In genomic region chr14:105087963-105088811, GRCh38 we compare ENCODE assay signal across 8 cellular contexts. TPM values are rescaled to one million over a fixed set of nuclear protein-coding genes. Genes with fewer than 3 reads are reported as not detected.
DNase-seq lines count a peak whose midpoint lies in the region; TF ChIP-seq lines count a peak whose summit lies in the region.

No MANE protein-coding gene starts in this region.

- H3K36me3 ChIP-seq in A673 (ENCODE audit: insufficient read depth, low read length, poor library complexity, severe bottlenecking) (no peaks in the 10 kb centered on the region), HEK293 (ENCODE audit: control insufficient read depth in 2 of 2, insufficient read depth in 1 of 2, low read length in 2 of 2) (no peaks in the 10 kb centered on the region), adrenal gland (replicated peaks in 1 of 2) (no peaks in the 10 kb centered on the region), iPS-15b (ENCODE audit: control insufficient read depth, insufficient read depth, low read length) (no peaks in the 10 kb centered on the region), stomach smooth muscle (ENCODE audit: control insufficient read depth in 2 of 2, insufficient read depth in 2 of 2, low read length in 2 of 2) (no peaks in the 10 kb centered on the region)

- WGBS in adrenal gland, 4 donors: 10 to 43% (median 23%) methylated on average over 9 to 44 of the region's 44 CpGs

- H3K9me3 ChIP-seq in A673 (ENCODE audit: low read depth, low read length, poor library complexity, severe bottlenecking) (no peaks in the 10 kb centered on the region), HEK293 (ENCODE audit: control insufficient read depth, insufficient read depth, low read depth, low read length) (no peaks in the 10 kb centered on the region), adrenal gland (replicated peaks in 1 of 3) (no peaks in the 10 kb centered on the region), iPS-15b (ENCODE audit: control insufficient read depth, insufficient read depth, low read length) (no peaks in the 10 kb centered on the region), stomach smooth muscle (ENCODE audit: control insufficient read depth in 2 of 2, low read length in 2 of 2) (no peaks in the 10 kb centered on the region)

- CTCF ChIA-PET in A673 (lab: Charles Lee) (interaction anchor here (0.6 to 0.7 kb wide), 3 partner anchors 12 to 393 kb away, joined by 3 to 6 read pairs (median 6); no protein-coding TSS in a partner anchor), HEK293 (lab: Yijun Ruan, JAX) (interaction anchor here (0.6 to 2.9 kb wide), 7 partner anchors 20 to 212 kb away, joined by 3 to 8 read pairs (median 5); no protein-coding TSS in a partner anchor)

- TF ChIP-seq POLR2A in adrenal gland (IDR thresholded peaks at IDR 0.05): no peak

- no peaks in the 10 kb centered on the region for H3K27me3 ChIP-seq in A673 (replicated peaks; ENCODE audit: insufficient read depth, low read depth, low read length, poor library complexity)
- H3K27me3 ChIP-seq in adrenal gland: peaks cover 13% of the 10 kb centered on the region
- H3K27me3 ChIP-seq in iPS-15b (ENCODE audit: control insufficient read depth, insufficient read depth, low read length): peaks cover 17% of the 10 kb centered on the region
- H3K27me3 ChIP-seq in stomach smooth muscle (ENCODE audit: control insufficient read depth in 1 of 2, insufficient read depth in 2 of 2, low read length in 2 of 2): no peaks in the 10 kb centered on the region

- H3K4me1 ChIP-seq in A673 (ENCODE audit: insufficient read depth, low read length, poor library complexity, severe bottlenecking): peaks cover 10% of the 10 kb centered on the region
- peaks cover 5% of the 10 kb centered on the region; the same call in 1 of the 2 replicates for H3K4me1 ChIP-seq in HEK293 (ENCODE audit: control insufficient read depth, insufficient read depth, low read length)
- peaks cover 10 to 25% of the 10 kb centered on the region in 2 donors for H3K4me1 ChIP-seq in adrenal gland (replicated peaks in 1 of 2)
- H3K4me1 ChIP-seq in iPS-15b (ENCODE audit: control insufficient read depth, insufficient read depth, low read length): no peaks in the 10 kb centered on the region
- peaks cover 57% of the 10 kb centered on the region for H3K4me1 ChIP-seq in stomach smooth muscle (ENCODE audit: control insufficient read depth, insufficient read depth, low read length)

- H3K27ac ChIP-seq in A673 (ENCODE audit: low read depth, low read length, poor library complexity, severe bottlenecking) (no peak overlapping the region), HEK293 (ENCODE audit: extremely low read depth, low read depth, low read length) (no peak overlapping the region), adrenal gland (peak overlapping the region in 1 of 5 donors; percentile 76), stomach smooth muscle (ENCODE audit: low read length) (peak overlapping the region; percentile 24)

- no peak for DNase-seq in A673 (ENCODE audit: low spot score)
- peak in 4 of 7 donors; percentile 29 to 67 (median 46) for DNase-seq in adrenal gland
- DNase-seq in mucosa of gallbladder (ENCODE audit: low spot score): no peak
- no peak for DNase-seq in NCI-H748 (lab: John Stamatoyannopoulos, UW; ENCODE audit: unreplicated experiment)
- no peak for DNase-seq in COLO668 (lab: John Stamatoyannopoulos, UW; ENCODE audit: unreplicated experiment)

- H3K4me3 ChIP-seq in A673 (ENCODE audit: low read depth, low read length, poor library complexity, severe bottlenecking) (peak overlapping the region; percentile 51), HEK293 (ENCODE audit: low read depth, low read length) (no peak overlapping the region), adrenal gland (peak overlapping the region in 1 of 4 donors; percentile 53), iPS-15b (ENCODE audit: low read depth, low read length) (peak overlapping the region; percentile 62), stomach smooth muscle (ENCODE audit: low read length in 2 of 2) (peak overlapping the region; percentile 67 to 78)

- POLR2A ChIA-PET in A673 (lab: Charles Lee; ENCODE audit: low non-redundant PET): no interaction called here
- POLR2A ChIA-PET in HEK293 (lab: Yijun Ruan, JAX): no interaction called here

- intact Hi-C loops in A673 (cut with micrococcal nuclease; ENCODE audit: unreplicated experiment): no loop called here
- intact Hi-C loops in adrenal gland (cut with DNase I): no loop called here

- no peak overlapping the region for H3K9ac ChIP-seq in iPS-15b (ENCODE audit: low read depth, low read length)
- H3K9ac ChIP-seq in stomach smooth muscle (ENCODE audit: low read length in 2 of 2): peak overlapping the region in 1 of 2 donors; percentile 22

- BruUV-seq in A673 (replicated peaks; lab: Mats Ljungman, UMichigan): no TSS peak

- no peak for TF ChIP-seq CTCF in A673 (conservative IDR thresholded peaks at IDR 0.05; ENCODE audit: low read depth, low read length)
- no peak for TF ChIP-seq CTCF in HEK293 (tag by site-specific recombination; IDR thresholded peaks at IDR 0.05)
- no peak for TF ChIP-seq CTCF in adrenal gland (IDR thresholded peaks at IDR 0.05)

TF ChIP-seq in HEK293, 187 proteins besides CTCF, POLR2A, EP300 and RAD21 (continues in another document):
- no peak for TF ChIP-seq ELK4 (IDR thresholded peaks at IDR 0.05; ENCODE audit: borderline replicate concordance, low read depth, low read length)
- TF ChIP-seq ZSCAN4 (tag by site-specific recombination; IDR thresholded peaks at IDR 0.05): no peak
- TF ChIP-seq ZNF473 (tag by site-specific recombination; IDR thresholded peaks at IDR 0.05): no peak
- no peak for TF ChIP-seq ZNF184 (tag by site-specific recombination; IDR thresholded peaks at IDR 0.05)
- TF ChIP-seq GLI2 (tag by site-specific recombination; IDR thresholded peaks at IDR 0.05; ENCODE audit: borderline replicate concordance, low read depth): no peak
- peak; percentile 78 for TF ChIP-seq PATZ1 (tag by site-specific recombination; IDR thresholded peaks at IDR 0.05)
- TF ChIP-seq ZNF645 (tag by site-specific recombination; IDR thresholded peaks at IDR 0.05): no peak
- TF ChIP-seq AEBP2 (tag by site-specific recombination; IDR thresholded peaks at IDR 0.05; ENCODE audit: borderline replicate concordance): no peak
- TF ChIP-seq RBAK (tag by site-specific recombination; IDR thresholded peaks at IDR 0.05): no peak
- peak; percentile 17 for TF ChIP-seq ZNF423 (tag by site-specific recombination; IDR thresholded peaks at IDR 0.05)

RNA-seq across cellular contexts. Expression of gene GPR132, which starts 23.0 kb away (rescaled TPM):
- total RNA-seq in A673 (2021): not detected in 2 replicates
- 10 to 100 TPM in 1 of 8 donors, 1 to 10 TPM in 6, under 1 TPM in 1; 0.48 to 11.7 (median 2.0) TPM for total RNA-seq in adrenal gland
- 1 to 10 TPM in 1 of 3 donors, under 1 TPM in 2; 0.57 to 1.8 (median 0.91) TPM for polyA plus RNA-seq in adrenal gland
- total RNA-seq in mucosa of gallbladder: 3.7 TPM

Comparison
In these comparisons a context has a peak if more than half of its experiments do, and no peak if none do; other contexts are left out.
1. DNase-seq: peak in adrenal gland (4 of 7); none in A673 (single experiment), mucosa of gallbladder (single experiment), NCI-H748 (single experiment) and COLO668 (single experiment).